ENCODE assay signal across 8 cellular contexts in the genomic region with DNA sequence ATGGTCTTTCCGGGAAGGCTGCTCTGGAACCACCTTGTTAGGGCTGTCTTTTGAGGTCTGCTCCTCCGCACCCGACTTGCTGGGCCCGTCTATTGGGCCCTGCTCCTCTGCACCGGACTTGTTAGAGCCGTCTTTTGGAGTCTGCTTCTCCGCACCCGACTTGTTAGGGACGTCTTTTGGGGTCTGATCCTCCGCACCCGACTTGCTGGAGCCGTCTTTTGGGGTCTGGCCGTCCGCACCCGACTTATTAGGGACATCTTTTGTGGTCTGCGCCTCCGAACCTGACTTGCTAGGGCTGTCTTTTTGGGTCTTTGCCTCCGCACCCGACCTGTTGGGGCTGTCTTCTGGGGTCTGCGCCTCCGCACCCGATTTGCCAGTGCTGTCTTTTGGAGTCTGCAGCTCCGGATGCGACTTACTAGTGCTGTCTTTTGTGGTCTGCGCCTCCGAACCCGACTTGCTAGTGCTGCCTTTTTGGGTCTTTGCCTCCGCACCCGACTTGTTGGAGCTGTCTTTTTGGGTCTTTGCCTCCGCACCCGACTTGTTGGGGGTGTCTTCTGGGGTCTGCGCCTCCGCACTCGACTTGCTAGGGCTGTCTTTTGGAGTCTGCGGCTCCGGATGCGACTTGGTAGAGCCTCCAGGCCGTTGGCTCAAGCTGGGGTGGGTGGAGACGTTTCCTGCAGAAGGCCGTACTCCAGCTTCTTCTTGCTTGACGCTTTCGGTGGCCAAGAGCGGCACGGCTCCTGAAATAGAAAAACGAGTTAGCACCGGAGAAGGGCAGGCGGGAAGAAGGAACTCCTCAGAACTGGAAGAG. TPM values are rescaled to one million over a fixed set of nuclear protein-coding genes. Genes with fewer than 3 reads are reported as not detected.
DNase-seq lines count a peak whose midpoint lies in the region; ATAC-seq, FAIRE-seq and TF ChIP-seq lines count a peak whose summit lies in the region.

No MANE protein-coding gene starts in this region.

- no peaks in the 10 kb centered on the region for H3K27me3 Mint-ChIP-seq in activated CD8-positive, alpha-beta T cell treated with anti-CD3 and anti-CD28 coated beads, Interleukin-2, amount 10 ng/mL, durations not matched to agents 7 days and 5 days (ENCODE audit: low read depth)
- no peaks in the 10 kb centered on the region for H3K27me3 Mint-ChIP-seq in naive B cell

- no peak for TF ChIP-seq CTCF in endothelial cell of umbilical vein (IDR thresholded peaks at IDR 0.05; ENCODE audit: extremely low read depth in 1 of 2, insufficient read depth in 1 of 2, low read depth in 1 of 2, low read length in 2 of 2)

- H3K9me3 ChIP-seq in endothelial cell of umbilical vein (replicated peaks; ENCODE audit: control insufficient read depth, insufficient read depth, low read length) = no peaks in the 10 kb centered on the region

- peaks cover 10 to 15% of the 10 kb centered on the region in 2 experiments for H3K36me3 ChIP-seq in endothelial cell of umbilical vein (ENCODE audit: control insufficient read depth in 2 of 2, extremely low read depth in 1 of 2, insufficient read depth in 2 of 2, low read length in 2 of 2)

- H3K36me3 Mint-ChIP-seq in activated CD8-positive, alpha-beta T cell treated with anti-CD3 and anti-CD28 coated beads, Interleukin-2, amount 10 ng/mL, durations not matched to agents 7 days and 5 days (ENCODE audit: low read depth) = peaks cover 57% of the 10 kb centered on the region
- H3K36me3 Mint-ChIP-seq in naive B cell = peaks cover 10 to 17% of the 10 kb centered on the region in 2 donors

- peak; percentile 8 for FAIRE-seq in endothelial cell of umbilical vein (lab: Jason Lieb, UNC)

- H3K27ac ChIP-seq in endothelial cell of umbilical vein (ENCODE audit: insufficient read depth, low read depth, low read length) = peak overlapping the region; percentile 50
- H3K27ac ChIP-seq in temporal lobe (ENCODE audit: low read depth, low read length) = peak overlapping the region; percentile 82

- H3K79me2 ChIP-seq in endothelial cell of umbilical vein (ENCODE audit: control insufficient read depth, insufficient read depth, low read length) = peaks cover 53% of the 10 kb centered on the region

- peaks cover 4% of the 10 kb centered on the region for H4K20me1 ChIP-seq in endothelial cell of umbilical vein (replicated peaks; ENCODE audit: control insufficient read depth, extremely low read depth, insufficient read depth, low read length)

- H3K27me3 ChIP-seq in endothelial cell of umbilical vein (ENCODE audit: control insufficient read depth in 2 of 2, insufficient read depth in 2 of 2, low read length in 2 of 2) = no peaks in the 10 kb centered on the region

- H3K27ac Mint-ChIP-seq in activated CD8-positive, alpha-beta T cell treated with anti-CD3 and anti-CD28 coated beads, Interleukin-2, amount 10 ng/mL, durations not matched to agents 7 days and 5 days = peak overlapping the region; percentile 100
- peak overlapping the region; percentile 99 to 100 (median 100) for H3K27ac Mint-ChIP-seq in naive B cell

- ATAC-seq in GM21619 (IDR thresholded peaks at IDR 0.05; ENCODE audit: unreplicated experiment) (peak; percentile 27), naive B cell (ENCODE audit: low read depth in 2 of 2) (peak; percentile 16 to 17)
- ATAC-seq in activated CD8-positive, alpha-beta T cell treated with anti-CD3 and anti-CD28 coated beads, Interleukin-2, amount 10 ng/mL, durations not matched to agents 7 days and 5 days = peak; percentile 38

- CTCF ChIA-PET in activated CD8-positive, alpha-beta T cell treated with anti-CD3 and anti-CD28 coated beads, Interleukin-2, amount 10 ng/mL, durations not matched to agents 7 days and 5 days (lab: Charles Lee) = interaction anchor here (0.6 to 2.5 kb wide), 6 partner anchors 9 to 225 kb away, joined by 3 to 12 read pairs (median 4); a partner anchor contains a TSS
- CTCF ChIA-PET in endothelial cell of umbilical vein (lab: Charles Lee) = interaction anchor here (0.6 to 1.9 kb wide), 8 partner anchors 9 to 310 kb away, joined by 3 to 5 read pairs (median 3); a partner anchor contains a TSS

- H3K4me2 ChIP-seq in endothelial cell of umbilical vein (ENCODE audit: insufficient read depth, low read length) = peak overlapping the region; percentile 99

- no peaks in the 10 kb centered on the region for H3K9me1 ChIP-seq in endothelial cell of umbilical vein (replicated peaks; ENCODE audit: control insufficient read depth, extremely low read depth, insufficient read depth, low read length)

- POLR2A ChIA-PET in activated CD8-positive, alpha-beta T cell treated with anti-CD3 and anti-CD28 coated beads, Interleukin-2, amount 10 ng/mL, durations not matched to agents 7 days and 5 days (lab: Charles Lee) = interaction anchor here (0.6 to 2.8 kb wide), 44 partner anchors 9 to 1461 kb away, joined by 3 to 54 read pairs (median 4); a partner anchor contains a TSS
- POLR2A ChIA-PET in endothelial cell of umbilical vein (lab: Charles Lee) = interaction anchor here (0.6 to 1.5 kb wide), 5 partner anchors 27 to 284 kb away, joined by 3 to 7 read pairs (median 6); a partner anchor contains a TSS

- intact Hi-C loops in endothelial cell of umbilical vein (cut with micrococcal nuclease) = loop anchor here (1.0 to 5.0 kb wide), 2 partner anchors 210 to 225 kb away; a partner anchor contains a TSS

- TSS peak; percentile 26 for BruUV-seq in endothelial cell of umbilical vein (replicated peaks; lab: Mats Ljungman, UMichigan)

- peaks cover 43% of the 10 kb centered on the region for H3K4me1 Mint-ChIP-seq in activated CD8-positive, alpha-beta T cell treated with anti-CD3 and anti-CD28 coated beads, Interleukin-2, amount 10 ng/mL, durations not matched to agents 7 days and 5 days (ENCODE audit: low read depth)
- peaks cover 47 to 72% (median 66%) of the 10 kb centered on the region in 3 donors for H3K4me1 Mint-ChIP-seq in naive B cell

- dilution Hi-C loops in endothelial cell of umbilical vein (cut with MboI; ENCODE audit: extremely low pct_ligation_motif_present, low sequenced_read_pairs) = no loop called here

- peak; percentile 48 for DNase-seq in CMK (ENCODE audit: low read depth)
- DNase-seq in M059J (ENCODE audit: low read depth) = peak; percentile 43
- DNase-seq in activated CD8-positive, alpha-beta T cell treated with anti-CD3 and anti-CD28 coated beads, Interleukin-2, amount 10 ng/mL, durations not matched to agents 7 days and 5 days = peak; percentile 79
- peak; percentile 67 for DNase-seq in endothelial cell of umbilical vein (ENCODE audit: low read depth, low spot score)
- DNase-seq in naive B cell = peak; percentile 46
- DNase-seq in GF-D8 (lab: John Stamatoyannopoulos, UW) = no peak

- H3K4me1 ChIP-seq in endothelial cell of umbilical vein (ENCODE audit: control insufficient read depth, extremely low read depth, insufficient read depth, low read length) = peaks cover 29% of the 10 kb centered on the region

- no peak for TF ChIP-seq POLR2A in endothelial cell of umbilical vein (IDR thresholded peaks at IDR 0.05; ENCODE audit: low read depth, low read length)

- peak overlapping the region; percentile 80 to 94 (median 82) for H3K4me3 ChIP-seq in endothelial cell of umbilical vein (replicated peaks in 1 of 3; ENCODE audit: insufficient read depth in 1 of 3, low read depth in 1 of 3, low read length in 3 of 3)

- peak overlapping the region; percentile 98 for H3K9ac ChIP-seq in endothelial cell of umbilical vein (replicated peaks; ENCODE audit: extremely low read depth, insufficient read depth, low read length)

- H3K9me3 Mint-ChIP-seq in activated CD8-positive, alpha-beta T cell treated with anti-CD3 and anti-CD28 coated beads, Interleukin-2, amount 10 ng/mL, durations not matched to agents 7 days and 5 days (ENCODE audit: insufficient read depth) = no peaks in the 10 kb centered on the region
- H3K9me3 Mint-ChIP-seq in naive B cell = no peaks in the 10 kb centered on the region

- peak overlapping the region; percentile 39 for H2AFZ ChIP-seq in endothelial cell of umbilical vein (ENCODE audit: low read depth, low read length)

- H3K4me3 Mint-ChIP-seq in activated CD8-positive, alpha-beta T cell treated with anti-CD3 and anti-CD28 coated beads, Interleukin-2, amount 10 ng/mL, durations not matched to agents 7 days and 5 days = peak overlapping the region; percentile 97
- peak overlapping the region; percentile 95 to 99 (median 98) for H3K4me3 Mint-ChIP-seq in naive B cell

RNA-seq across cellular contexts. Expression of a gene that starts 0.6 kb away (rescaled TPM):
- total RNA-seq in M059J (2014; rRNA removed; shearing (Covaris generic)) = 88.8 and 134 TPM in 2 replicates
- total RNA-seq in activated CD8-positive, alpha-beta T cell treated with anti-CD3 and anti-CD28 coated beads, Interleukin-2, amount 10 ng/mL, durations not matched to agents 7 days and 5 days = 100 to 1,000 TPM; 100 to 102 TPM
- total RNA-seq in endothelial cell of umbilical vein = 119 and 140 TPM in 2 replicates
- polyA plus RNA-seq in endothelial cell of umbilical vein = 98.2 and 112 TPM in 2 replicates
- 86.8 and 91.6 TPM in 2 replicates for polyA plus RNA-seq in endothelial cell of umbilical vein (2011; cell fraction: cytosol; rRNA removed)
- 82.2 and 88.7 TPM in 2 replicates for polyA plus RNA-seq in endothelial cell of umbilical vein (2011; cell fraction: nucleus; rRNA removed)
- 89.2 and 114 TPM in 2 replicates for polyA plus RNA-seq in endothelial cell of umbilical vein (2012)
- polyA minus RNA-seq in endothelial cell of umbilical vein = 106 and 108 TPM in 2 replicates
- 22.9 TPM for polyA minus RNA-seq in endothelial cell of umbilical vein (2011; cell fraction: cytosol; rRNA and poly(A)+ RNA removed)
- 46.7 and 55.1 TPM in 2 replicates for polyA minus RNA-seq in endothelial cell of umbilical vein (2011; cell fraction: nucleus; rRNA and poly(A)+ RNA removed)
- polyA plus RNA-seq in naive B cell (ENCODE audit: low read depth in 6 of 6) = 10 to 100 TPM; 45.5 to 94.8 (median 77.3) TPM
- 44.0 TPM for total RNA-seq in temporal lobe

RNA-seq across cellular contexts. Expression of a gene that starts 27.2 kb away (rescaled TPM):
- 19.0 and 25.0 TPM in 2 replicates for total RNA-seq in M059J (2014; rRNA removed; shearing (Covaris generic))
- 10 to 100 TPM; 27.8 to 28.4 TPM for total RNA-seq in activated CD8-positive, alpha-beta T cell treated with anti-CD3 and anti-CD28 coated beads, Interleukin-2, amount 10 ng/mL, durations not matched to agents 7 days and 5 days
- total RNA-seq in endothelial cell of umbilical vein (49.9 and 59.1 TPM in 2 replicates), temporal lobe (10.3 TPM)
- polyA plus RNA-seq in endothelial cell of umbilical vein (41.6 and 43.8 TPM in 2 replicates), naive B cell (ENCODE audit: low read depth in 6 of 6) (1 to 10 TPM; 4.4 to 8.7 (median 6.8) TPM)
- polyA plus RNA-seq in endothelial cell of umbilical vein (2011; cell fraction: cytosol; rRNA removed) = 34.0 and 34.2 TPM in 2 replicates
- polyA plus RNA-seq in endothelial cell of umbilical vein (2011; cell fraction: nucleus; rRNA removed) = 68.0 and 72.2 TPM in 2 replicates
- 48.5 and 49.9 TPM in 2 replicates for polyA plus RNA-seq in endothelial cell of umbilical vein (2012)
- 67.8 and 69.2 TPM in 2 replicates for polyA minus RNA-seq in endothelial cell of umbilical vein
- polyA minus RNA-seq in endothelial cell of umbilical vein (2011; cell fraction: cytosol; rRNA and poly(A)+ RNA removed) = 46.1 TPM
- 23.1 and 23.3 TPM in 2 replicates for polyA minus RNA-seq in endothelial cell of umbilical vein (2011; cell fraction: nucleus; rRNA and poly(A)+ RNA removed)

RNA-seq across cellular contexts. Expression of a gene that starts 27.4 kb away (rescaled TPM):
- 9.6 and 13.1 TPM in 2 replicates for total RNA-seq in M059J (2014; rRNA removed; shearing (Covaris generic))
- total RNA-seq in activated CD8-positive, alpha-beta T cell treated with anti-CD3 and anti-CD28 coated beads, Interleukin-2, amount 10 ng/mL, durations not matched to agents 7 days and 5 days = 10 to 100 TPM; 14.4 to 19.9 TPM
- total RNA-seq in endothelial cell of umbilical vein = 12.3 and 18.5 TPM in 2 replicates
- 22.0 and 22.4 TPM in 2 replicates for polyA plus RNA-seq in endothelial cell of umbilical vein
- polyA plus RNA-seq in endothelial cell of umbilical vein (2011; cell fraction: cytosol; rRNA removed) = 15.9 and 17.7 TPM in 2 replicates
- polyA plus RNA-seq in endothelial cell of umbilical vein (2011; cell fraction: nucleus; rRNA removed) = 102 and 108 TPM in 2 replicates
- polyA plus RNA-seq in endothelial cell of umbilical vein (2012) = 13.4 and 14.7 TPM in 2 replicates
- polyA minus RNA-seq in endothelial cell of umbilical vein = 21.5 and 23.2 TPM in 2 replicates
- 2.0 TPM for polyA minus RNA-seq in endothelial cell of umbilical vein (2011; cell fraction: cytosol; rRNA and poly(A)+ RNA removed)
- polyA minus RNA-seq in endothelial cell of umbilical vein (2011; cell fraction: nucleus; rRNA and poly(A)+ RNA removed) = 19.7 and 26.7 TPM in 2 replicates
- 10 to 100 TPM in 5 of 6 donors, 1 to 10 TPM in 1; 9.8 to 23.1 (median 13.8) TPM for polyA plus RNA-seq in naive B cell (ENCODE audit: low read depth in 6 of 6)
- total RNA-seq in temporal lobe = 19.7 TPM
